15 cellular contexts compared by ENCODE assay signal in the genomic region with DNA sequence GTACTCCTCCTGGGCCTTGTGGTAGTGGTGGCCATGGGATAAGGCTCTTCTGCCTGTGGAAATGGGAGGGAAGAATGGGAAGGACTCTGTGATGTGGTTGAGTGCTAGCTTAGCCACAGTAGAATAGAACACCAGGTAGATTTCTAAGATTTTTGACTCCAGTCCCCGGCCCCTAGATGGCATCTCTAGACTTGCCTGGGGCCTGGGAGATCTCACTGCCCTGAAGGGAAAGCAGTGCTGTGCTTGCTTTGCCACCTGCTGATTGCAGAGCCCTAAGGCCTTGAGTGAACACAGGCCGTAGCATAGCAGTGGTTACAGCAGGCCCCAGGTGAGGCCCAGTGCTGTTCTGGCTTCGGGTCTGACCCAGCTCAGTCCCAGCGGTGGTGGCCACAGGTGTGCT.
"Had no signal": no experiment of that assay in that cellular context is flagged by ENCODE, and none has a peak within 500 bp of the region (broad histone marks: within the 10 kb centered on the region; RNA-seq: fewer than 3 reads in every experiment).

No MANE protein-coding gene starts in this region.

- DNase-seq: effector memory CD8-positive, alpha-beta T cell; esophagus squamous epithelium; foreskin fibroblast; naive thymus-derived CD4-positive, alpha-beta T cell; nephron progenitor cell; sigmoid colon; stimulated activated CD4-positive, alpha-beta T cell treated with anti-CD3 and anti-CD28 coated beads, Interleukin-2, amount 100 ng/mL, for 24 hours; stimulated activated CD4-positive, alpha-beta T cell treated with anti-CD3 and anti-CD28 coated beads, Interleukin-4, amount 100 ng/mL, for 4 hours; stimulated activated naive B cell treated with anti-CD40 and anti-IgM and Interleukin-4, amounts not matched to agents 10 μg/mL and 1 μg/mL and 100 μg/mL, for 72 hours; stimulated activated naive CD8-positive, alpha-beta T cell treated with anti-CD3 and anti-CD28 coated beads, Interleukin-15, amount 100 ng/mL, for 72 hours; testis had no signal

- H3K27me3 ChIP-seq: esophagus squamous epithelium, neutrophil, sigmoid colon, testis, tibial nerve had no signal

- H3K4me3 Mint-ChIP-seq: dendritic cell treated with granulocyte-macrophage colony-stimulating factor and Interleukin-4, amounts not matched to agents 40 ng/mL and 50 ng/mL, for 4 days; effector memory CD8-positive, alpha-beta T cell; naive thymus-derived CD4-positive, alpha-beta T cell; nephron progenitor cell; stimulated activated naive B cell treated with anti-CD40 and anti-IgM and Interleukin-4, amounts not matched to agents 10 μg/mL and 1 μg/mL and 100 μg/mL, for 72 hours; stimulated activated naive CD8-positive, alpha-beta T cell treated with anti-CD3 and anti-CD28 coated beads, Interleukin-15, amount 100 ng/mL, for 72 hours had no signal

- H3K27ac ChIP-seq: esophagus squamous epithelium, neutrophil, sigmoid colon, skin epidermis, testis, tibial nerve had no signal

- H3K9me3 ChIP-seq: neutrophil, testis had no signal

- H3K4me3 ChIP-seq: esophagus squamous epithelium, sigmoid colon, skin epidermis, testis, tibial nerve had no signal

- H3K36me3 ChIP-seq: esophagus squamous epithelium, neutrophil, sigmoid colon, tibial nerve had no signal

- H3K27me3 Mint-ChIP-seq: stimulated activated naive CD8-positive, alpha-beta T cell treated with anti-CD3 and anti-CD28 coated beads, Interleukin-15, amount 100 ng/mL, for 72 hours had no signal

- H3K4me1 Mint-ChIP-seq: naive thymus-derived CD4-positive, alpha-beta T cell; nephron progenitor cell; stimulated activated naive B cell treated with anti-CD40 and anti-IgM and Interleukin-4, amounts not matched to agents 10 μg/mL and 1 μg/mL and 100 μg/mL, for 72 hours; stimulated activated naive CD8-positive, alpha-beta T cell treated with anti-CD3 and anti-CD28 coated beads, Interleukin-15, amount 100 ng/mL, for 72 hours had no signal

- H3K27ac Mint-ChIP-seq: dendritic cell treated with granulocyte-macrophage colony-stimulating factor and Interleukin-4, amounts not matched to agents 40 ng/mL and 50 ng/mL, for 4 days; effector memory CD8-positive, alpha-beta T cell; naive thymus-derived CD4-positive, alpha-beta T cell; nephron progenitor cell; stimulated activated naive B cell treated with anti-CD40 and anti-IgM and Interleukin-4, amounts not matched to agents 10 μg/mL and 1 μg/mL and 100 μg/mL, for 72 hours; stimulated activated naive CD8-positive, alpha-beta T cell treated with anti-CD3 and anti-CD28 coated beads, Interleukin-15, amount 100 ng/mL, for 72 hours had no signal

- H3K4me1 ChIP-seq: esophagus squamous epithelium, sigmoid colon, testis, tibial nerve had no signal

- ATAC-seq: effector memory CD8-positive, alpha-beta T cell; naive thymus-derived CD4-positive, alpha-beta T cell; stimulated activated naive B cell treated with anti-CD40 and anti-IgM and Interleukin-4, amounts not matched to agents 10 μg/mL and 1 μg/mL and 100 μg/mL, for 72 hours; stimulated activated naive CD8-positive, alpha-beta T cell treated with anti-CD3 and anti-CD28 coated beads, Interleukin-15, amount 100 ng/mL, for 72 hours had no signal
